Comparison of ENCODE assay signal across 37 cellular contexts in genomic region chr2:74486141-74486540, GRCh38. TPM values are rescaled to one million over a fixed set of nuclear protein-coding genes. Genes with fewer than 3 reads are reported as not detected.
"Had no signal": no experiment of that assay in that cellular context is flagged by ENCODE, and none has a peak within 500 bp of the region (broad histone marks: within the 10 kb centered on the region; RNA-seq: fewer than 3 reads in every experiment).

No MANE protein-coding gene starts in this region.

- H3K9me3 Mint-ChIP-seq: activated B cell treated with CpG ODN at 0.5 μM for 24 hours; activated CD4-positive, alpha-beta memory T cell treated with anti-CD3 and anti-CD28 coated beads for 36 hours; activated CD4-positive, alpha-beta T cell treated with anti-CD3 and anti-CD28 coated beads, Interleukin-2, amount 10 ng/mL, durations not matched to agents 24 days and 14 days; activated naive CD4-positive, alpha-beta T cell treated with anti-CD3 and anti-CD28 coated beads, Interleukin-2, amount 10 ng/mL, durations not matched to agents 7 days and 5 days; activated naive CD4-positive, alpha-beta T cell treated with anti-CD3 and anti-CD28 coated beads, Interleukin-2, amount 50 U/mL, for 24 hours; activated naive CD8-positive, alpha-beta T cell treated with anti-CD3 and anti-CD28 coated beads, Interleukin-2, amount 10 ng/mL, durations not matched to agents 7 days and 5 days; activated naive CD8-positive, alpha-beta T cell treated with anti-CD3 and anti-CD28 coated beads, Interleukin-2, amount 50 U/mL, for 24 hours; activated T-cell treated with anti-CD3 and anti-CD28 coated beads, Interleukin-2, amount 50 U/mL, for 24 hours; activated T-helper 2 cell treated with anti-CD3 and anti-CD28 coated beads, Interferon-gamma antibody, Interleukin-2, Interleukin-4, amounts not matched to agents 10 μg/mL and 5 μg/mL and 100 μg/mL, durations not matched to agents 14 hours and 24 hours and 36 hours; T-helper 1 cell treated with Interleukin-12 subunit alpha and Interleukin-12 subunit beta and Interleukin-4 antibody, amounts not matched to agents 30 μg/mL and 1 μg/mL, for 36 hours; T-helper 2 cell treated with Interferon-gamma antibody and Interleukin-4, amounts not matched to agents 5 μg/mL and 100 μg/mL, for 36 hours had no signal

- H3K27ac ChIP-seq: ascending aorta, body of pancreas, brain microvascular endothelial cell, breast epithelium, VCaP had no signal

- FAIRE-seq: TTC549 had no signal

- H3K4me3 ChIP-seq: ascending aorta, body of pancreas, breast epithelium had no signal

- H3K36me3 ChIP-seq: breast epithelium had no signal

- H3K27me3 Mint-ChIP-seq: activated B cell treated with CpG ODN at 0.5 μM for 24 hours; activated CD4-positive, alpha-beta memory T cell treated with anti-CD3 and anti-CD28 coated beads for 36 hours; activated CD4-positive, alpha-beta T cell treated with anti-CD3 and anti-CD28 coated beads, Interleukin-2, amount 10 ng/mL, durations not matched to agents 24 days and 14 days; activated CD8-positive, alpha-beta memory T cell treated with anti-CD3 and anti-CD28 coated beads, Interleukin-2, amount 10 ng/mL, durations not matched to agents 7 days and 5 days; activated naive CD4-positive, alpha-beta T cell treated with anti-CD3 and anti-CD28 coated beads, Interleukin-2, amount 10 ng/mL, durations not matched to agents 7 days and 5 days; activated naive CD4-positive, alpha-beta T cell treated with anti-CD3 and anti-CD28 coated beads, Interleukin-2, amount 50 U/mL, for 24 hours; activated naive CD8-positive, alpha-beta T cell; activated naive CD8-positive, alpha-beta T cell treated with anti-CD3 and anti-CD28 coated beads, Interleukin-2, amount 10 ng/mL, durations not matched to agents 7 days and 5 days; activated naive CD8-positive, alpha-beta T cell treated with anti-CD3 and anti-CD28 coated beads, Interleukin-2, amount 50 U/mL, for 24 hours; activated T-cell treated with anti-CD3 and anti-CD28 coated beads, Interleukin-2, amount 50 U/mL, for 24 hours had no signal

- ATAC-seq: activated CD8-positive, alpha-beta memory T cell treated with anti-CD3 and anti-CD28 coated beads, Interleukin-2, amount 10 ng/mL, durations not matched to agents 7 days and 5 days; activated CD8-positive, alpha-beta T cell treated with anti-CD3 and anti-CD28 coated beads, Interleukin-2, amount 10 ng/mL, durations not matched to agents 7 days and 5 days; activated naive CD8-positive, alpha-beta T cell treated with anti-CD3 and anti-CD28 coated beads, Interleukin-2, amount 50 U/mL, for 24 hours; body of pancreas had no signal

- H3K4me3 Mint-ChIP-seq: activated B cell treated with CpG ODN at 0.5 μM for 24 hours; activated CD4-positive, alpha-beta memory T cell treated with anti-CD3 and anti-CD28 coated beads for 36 hours; activated CD4-positive, alpha-beta T cell treated with anti-CD3 and anti-CD28 coated beads, Interleukin-2, amount 10 ng/mL, durations not matched to agents 24 days and 14 days; activated CD8-positive, alpha-beta memory T cell treated with anti-CD3 and anti-CD28 coated beads, Interleukin-2, amount 10 ng/mL, durations not matched to agents 7 days and 5 days; activated CD8-positive, alpha-beta T cell treated with anti-CD3 and anti-CD28 coated beads, Interleukin-2, amount 10 ng/mL, durations not matched to agents 7 days and 5 days; activated naive CD4-positive, alpha-beta T cell treated with anti-CD3 and anti-CD28 coated beads, Interleukin-2, amount 10 ng/mL, durations not matched to agents 7 days and 5 days; activated naive CD4-positive, alpha-beta T cell treated with anti-CD3 and anti-CD28 coated beads, Interleukin-2, amount 50 U/mL, for 24 hours; activated naive CD8-positive, alpha-beta T cell; activated naive CD8-positive, alpha-beta T cell treated with anti-CD3 and anti-CD28 coated beads, Interleukin-2, amount 10 ng/mL, durations not matched to agents 7 days and 5 days; activated naive CD8-positive, alpha-beta T cell treated with anti-CD3 and anti-CD28 coated beads, Interleukin-2, amount 50 U/mL, for 24 hours; activated T-cell treated with anti-CD3 and anti-CD28 coated beads, Interleukin-2, amount 50 U/mL, for 24 hours; T-helper 1 cell treated with Interleukin-12 subunit alpha and Interleukin-12 subunit beta and Interleukin-4 antibody, amounts not matched to agents 30 μg/mL and 1 μg/mL, for 36 hours; T-helper 2 cell treated with Interferon-gamma antibody and Interleukin-4, amounts not matched to agents 5 μg/mL and 100 μg/mL, for 36 hours had no signal

- DNase-seq: activated B cell treated with CpG ODN at 0.5 μM for 24 hours; activated CD4-positive, alpha-beta memory T cell treated with anti-CD3 and anti-CD28 coated beads for 36 hours; activated CD4-positive, alpha-beta T cell treated with anti-CD3 and anti-CD28 coated beads for 4 hours; activated CD4-positive, alpha-beta T cell treated with anti-CD3 and anti-CD28 coated beads, Interleukin-2, amount 10 ng/mL, durations not matched to agents 24 days and 14 days; activated CD4-positive, alpha-beta T cell treated with anti-CD3 and anti-CD28 coated beads, Interleukin-2, amount 50 U/mL, for 1 hour; activated CD4-positive, alpha-beta T cell treated with anti-CD3 and anti-CD28 coated beads, Interleukin-2, amount 50 U/mL, for 4 hours; activated CD4-positive, CD25-positive, alpha-beta regulatory T cell treated with anti-CD3 and anti-CD28 coated beads, Interleukin-2, amount 50 U/mL, for 72 hours; activated CD8-positive, alpha-beta memory T cell treated with anti-CD3 and anti-CD28 coated beads for 24 hours; activated CD8-positive, alpha-beta memory T cell treated with anti-CD3 and anti-CD28 coated beads, Interleukin-2, amount 10 ng/mL, durations not matched to agents 7 days and 5 days; activated CD8-positive, alpha-beta memory T cell treated with anti-CD3 and anti-CD28 coated beads, Interleukin-2, amount 50 U/mL, for 48 hours; activated CD8-positive, alpha-beta T cell treated with anti-CD3 and anti-CD28 coated beads, Interleukin-2, amount 10 ng/mL, durations not matched to agents 7 days and 5 days; activated effector memory CD4-positive, alpha-beta T cell treated with Interleukin-2 at 50 U/mL for 16 hours; activated gamma-delta T cell; activated naive CD4-positive, alpha-beta T cell treated with anti-CD3 and anti-CD28 coated beads, Interleukin-2, amount 10 ng/mL, durations not matched to agents 7 days and 5 days; activated naive CD4-positive, alpha-beta T cell treated with Interleukin-2 at 50 U/mL for 16 hours; activated naive CD8-positive, alpha-beta T cell treated with anti-CD3 and anti-CD28 coated beads, Interleukin-2, amount 10 ng/mL, durations not matched to agents 7 days and 5 days; activated naive CD8-positive, alpha-beta T cell treated with anti-CD3 and anti-CD28 coated beads, Interleukin-2, amount 50 U/mL, for 24 hours; activated T-cell treated with anti-CD3 and anti-CD28 coated beads, Interleukin-2, amount 50 U/mL, for 24 hours; activated T-cell treated with anti-CD3 and anti-CD28 coated beads, Interleukin-2, amount 50 U/mL, for 48 hours; amygdala; anterior cingulate cortex; body of pancreas; brain microvascular endothelial cell; central memory CD4-positive, alpha-beta T cell; T-helper 1 cell; T-helper 2 cell; T-helper 9 cell had no signal

- H3K27ac Mint-ChIP-seq: activated B cell treated with CpG ODN at 0.5 μM for 24 hours; activated CD4-positive, alpha-beta memory T cell treated with anti-CD3 and anti-CD28 coated beads for 36 hours; activated CD4-positive, alpha-beta T cell treated with anti-CD3 and anti-CD28 coated beads, Interleukin-2, amount 10 ng/mL, durations not matched to agents 24 days and 14 days; activated CD8-positive, alpha-beta memory T cell treated with anti-CD3 and anti-CD28 coated beads, Interleukin-2, amount 10 ng/mL, durations not matched to agents 7 days and 5 days; activated CD8-positive, alpha-beta T cell treated with anti-CD3 and anti-CD28 coated beads, Interleukin-2, amount 10 ng/mL, durations not matched to agents 7 days and 5 days; activated naive CD4-positive, alpha-beta T cell treated with anti-CD3 and anti-CD28 coated beads, Interleukin-2, amount 10 ng/mL, durations not matched to agents 7 days and 5 days; activated naive CD4-positive, alpha-beta T cell treated with anti-CD3 and anti-CD28 coated beads, Interleukin-2, amount 50 U/mL, for 24 hours; activated naive CD8-positive, alpha-beta T cell; activated naive CD8-positive, alpha-beta T cell treated with anti-CD3 and anti-CD28 coated beads, Interleukin-2, amount 10 ng/mL, durations not matched to agents 7 days and 5 days; activated naive CD8-positive, alpha-beta T cell treated with anti-CD3 and anti-CD28 coated beads, Interleukin-2, amount 50 U/mL, for 24 hours; activated T-cell treated with anti-CD3 and anti-CD28 coated beads, Interleukin-2, amount 50 U/mL, for 24 hours; activated T-helper 2 cell treated with anti-CD3 and anti-CD28 coated beads, Interferon-gamma antibody, Interleukin-2, Interleukin-4, amounts not matched to agents 10 μg/mL and 5 μg/mL and 100 μg/mL, durations not matched to agents 14 hours and 24 hours and 36 hours; T-helper 1 cell treated with Interleukin-12 subunit alpha and Interleukin-12 subunit beta and Interleukin-4 antibody, amounts not matched to agents 30 μg/mL and 1 μg/mL, for 36 hours; T-helper 2 cell treated with Interferon-gamma antibody and Interleukin-4, amounts not matched to agents 5 μg/mL and 100 μg/mL, for 36 hours had no signal

- H3K27me3 ChIP-seq: ascending aorta, body of pancreas, brain microvascular endothelial cell, breast epithelium had no signal

- H3K9me3 ChIP-seq: ascending aorta, body of pancreas, breast epithelium had no signal

RNA-seq across cellular contexts. Expression of gene LBX2, which starts 13.3 kb away (rescaled TPM):
- total RNA-seq: cerebellum had no signal
